ENCODE assay signal across 11 cellular contexts in genomic region chr2:133591164-133591563, GRCh38. TPM values are rescaled to one million over a fixed set of nuclear protein-coding genes. Genes with fewer than 3 reads are reported as not detected.
DNase-seq lines count a peak whose midpoint lies in the region; TF ChIP-seq lines count a peak whose summit lies in the region.
"Had no signal": no experiment of that assay in that cellular context is flagged by ENCODE, and none has a peak within 500 bp of the region (broad histone marks: within the 10 kb centered on the region; RNA-seq: fewer than 3 reads in every experiment).

No MANE protein-coding gene starts in this region.

- H4K20me1 ChIP-seq in PC-9 (ENCODE audit: insufficient read depth): no peaks in the 10 kb centered on the region

- no peak for TF ChIP-seq POLR2A in erythroblast (IDR thresholded peaks at IDR 0.05; ENCODE audit: low read length)

- POLR2A ChIA-PET in PC-9 (lab: Charles Lee; ENCODE audit: unreplicated experiment): no interaction called here

- CTCF ChIA-PET in PC-9 (lab: Charles Lee): no interaction called here

- peaks cover 7% of the 10 kb centered on the region for H3K27me3 Mint-ChIP-seq in nephron (ENCODE audit: low read depth)
- H3K27me3 Mint-ChIP-seq in activated T-cell treated with anti-CD3 and anti-CD28 coated beads, Interleukin-2, amount 50 U/mL, for 24 hours: no peaks in the 10 kb centered on the region

- DNase-seq in C1 segment of cervical spinal cord (lab: John Stamatoyannopoulos, UW) (peak in 12 of 14 donors; percentile 19 to 72 (median 46)), NCI-H2227 (lab: John Stamatoyannopoulos, UW; ENCODE audit: unreplicated experiment) (peak; percentile 69), dermis microvascular lymphatic vessel endothelial cell (ENCODE audit: low read depth in 2 of 2) (peak; percentile 28 to 34), COLO829 (ENCODE audit: low spot score) (no peak), erythroblast (lab: John Stamatoyannopoulos, UW) (no peak), PC-9 (no peak)
- no peak for DNase-seq in activated T-cell treated with anti-CD3 and anti-CD28 coated beads, Interleukin-2, amount 50 U/mL, for 24 hours
- DNase-seq: CD8-positive, alpha-beta T cell; naive thymus-derived CD4-positive, alpha-beta T cell had no signal

- H3K36me3 Mint-ChIP-seq in nephron (ENCODE audit: low read depth): no peaks in the 10 kb centered on the region
- H3K36me3 Mint-ChIP-seq in activated T-cell treated with anti-CD3 and anti-CD28 coated beads, Interleukin-2, amount 50 U/mL, for 24 hours (ENCODE audit: low read depth): no peaks in the 10 kb centered on the region
- H3K36me3 Mint-ChIP-seq: CD8-positive, alpha-beta T cell had no signal

- H3K4me1 ChIP-seq in PC-9 (replicated peaks; ENCODE audit: insufficient read depth): no peaks in the 10 kb centered on the region

- BruUV-seq in PC-9 (replicated peaks; lab: Mats Ljungman, UMichigan): no TSS peak

- H3F3A ChIP-seq in PC-9 (ENCODE audit: insufficient read depth, low read depth): no peaks in the 10 kb centered on the region

- H3K27me3 ChIP-seq in PC-9 (ENCODE audit: insufficient read depth, low read depth): peaks cover 56% of the 10 kb centered on the region
- H3K27me3 ChIP-seq: Peyer's patch had no signal

- H3K79me2 ChIP-seq in PC-9 (ENCODE audit: low read depth): no peaks in the 10 kb centered on the region

- no peaks in the 10 kb centered on the region for H3K36me3 ChIP-seq in PC-9 (ENCODE audit: low read depth)
- H3K36me3 ChIP-seq: Peyer's patch had no signal

- no peak overlapping the region for H3K4me3 Mint-ChIP-seq in nephron
- H3K4me3 Mint-ChIP-seq in activated T-cell treated with anti-CD3 and anti-CD28 coated beads, Interleukin-2, amount 50 U/mL, for 24 hours: no peak overlapping the region
- H3K4me3 Mint-ChIP-seq: CD8-positive, alpha-beta T cell; naive thymus-derived CD4-positive, alpha-beta T cell had no signal

- H3K9me3 Mint-ChIP-seq in nephron: no peaks in the 10 kb centered on the region
- no peaks in the 10 kb centered on the region for H3K9me3 Mint-ChIP-seq in activated T-cell treated with anti-CD3 and anti-CD28 coated beads, Interleukin-2, amount 50 U/mL, for 24 hours

- no peak overlapping the region for H3K4me2 ChIP-seq in PC-9

- no peak overlapping the region for H3K27ac ChIP-seq in PC-9
- H3K27ac ChIP-seq: Peyer's patch had no signal

- H3K9me2 ChIP-seq in PC-9 (ENCODE audit: insufficient read depth): no peaks in the 10 kb centered on the region

- H3K27ac Mint-ChIP-seq in nephron: peak overlapping the region in 2 of 3 experiments; percentile 0 to 7
- H3K27ac Mint-ChIP-seq in activated T-cell treated with anti-CD3 and anti-CD28 coated beads, Interleukin-2, amount 50 U/mL, for 24 hours: no peak overlapping the region
- H3K27ac Mint-ChIP-seq: CD8-positive, alpha-beta T cell; naive thymus-derived CD4-positive, alpha-beta T cell had no signal

- H2AFZ ChIP-seq in PC-9: no peak overlapping the region

- H3K9me3 ChIP-seq in PC-9 (ENCODE audit: insufficient read depth, low read depth): no peaks in the 10 kb centered on the region
- H3K9me3 ChIP-seq: Peyer's patch had no signal

- H3K4me3 ChIP-seq in PC-9: no peak overlapping the region
- H3K4me3 ChIP-seq: Peyer's patch had no signal

- H3K4me1 Mint-ChIP-seq in nephron: peaks cover 18% of the 10 kb centered on the region
- H3K4me1 Mint-ChIP-seq in activated T-cell treated with anti-CD3 and anti-CD28 coated beads, Interleukin-2, amount 50 U/mL, for 24 hours (ENCODE audit: low read depth): no peaks in the 10 kb centered on the region
- H3K4me1 Mint-ChIP-seq: naive thymus-derived CD4-positive, alpha-beta T cell had no signal

- no peak for TF ChIP-seq CTCF in nephron (IDR thresholded peaks at IDR 0.05; ENCODE audit: unreplicated experiment in 3 of 3)
- no peak for TF ChIP-seq CTCF in PC-9 (conservative IDR thresholded peaks at IDR 0.05)

- intact Hi-C loops in PC-9 (cut with micrococcal nuclease; ENCODE audit: unreplicated experiment): no loop called here

RNA-seq across cellular contexts. Expression of gene NCKAP5, which starts 22.9 kb away (rescaled TPM):
- total RNA-seq in dermis microvascular lymphatic vessel endothelial cell (under 0.01 TPM in 2 replicates), PC-9 (2021) (not detected in 2 replicates)
- total RNA-seq: CD8-positive, alpha-beta T cell had no signal

Comparison
In these comparisons a context has a peak if more than half of its experiments do, and no peak if none do; other contexts are left out.
1. DNase-seq: peak in C1 segment of cervical spinal cord (12 of 14), NCI-H2227 (single experiment) and dermis microvascular lymphatic vessel endothelial cell (2 of 2); none in COLO829 (single experiment), activated T-cell treated with anti-CD3 and anti-CD28 coated beads, Interleukin-2, amount 50 U/mL, for 24 hours (single experiment), erythroblast (0 of 2) and PC-9 (0 of 2).